2 cellular contexts compared by ENCODE assay signal in the genomic region with DNA sequence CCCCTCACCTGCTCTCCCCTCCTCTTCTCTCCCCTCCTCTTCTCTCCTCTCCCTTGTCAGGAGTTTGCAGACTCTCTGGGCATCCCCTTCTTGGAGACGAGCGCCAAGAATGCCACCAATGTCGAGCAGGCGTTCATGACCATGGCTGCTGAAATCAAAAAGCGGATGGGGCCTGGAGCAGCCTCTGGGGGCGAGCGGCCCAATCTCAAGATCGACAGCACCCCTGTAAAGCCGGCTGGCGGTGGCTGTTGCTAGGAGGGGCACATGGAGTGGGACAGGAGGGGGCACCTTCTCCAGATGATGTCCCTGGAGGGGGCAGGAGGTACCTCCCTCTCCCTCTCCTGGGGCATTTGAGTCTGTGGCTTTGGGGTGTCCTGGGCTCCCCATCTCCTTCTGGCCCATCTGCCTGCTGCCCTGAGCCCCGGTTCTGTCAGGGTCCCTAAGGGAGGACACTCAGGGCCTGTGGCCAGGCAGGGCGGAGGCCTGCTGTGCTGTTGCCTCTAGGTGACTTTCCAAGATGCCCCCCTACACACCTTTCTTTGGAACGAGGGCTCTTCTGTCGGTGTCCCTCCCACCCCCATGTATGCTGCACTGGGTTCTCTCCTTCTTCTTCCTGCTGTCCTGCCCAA.
TF ChIP-seq lines count a peak whose summit lies in the region.

No MANE protein-coding gene starts in this region.

TF ChIP-seq in PFSK-1, 5 proteins besides CTCF, POLR2A, EP300 and RAD21:
- no peak for TF ChIP-seq SIN3A (IDR thresholded peaks at IDR 0.05; ENCODE audit: borderline replicate concordance, insufficient read depth, low read length)
- TF ChIP-seq POLR2AphosphoS5 (IDR thresholded peaks at IDR 0.05; ENCODE audit: low read depth, low read length): 0 out of 2 replicates have a peak, but pooled peaks have one; percentile 17

TF ChIP-seq in GM12878, 131 proteins besides CTCF, POLR2A, EP300 and RAD21:
- TF ChIP-seq GABPA (IDR thresholded peaks at IDR 0.05; ENCODE audit: low read depth) (no peak), STAT3 (IDR thresholded peaks at IDR 0.05; ENCODE audit: low read depth, low read length) (no peak), ZBED1 (IDR thresholded peaks at IDR 0.05; ENCODE audit: borderline replicate concordance) (no peak), SMC3 (IDR thresholded peaks at IDR 0.05; ENCODE audit: borderline replicate concordance, low read length) (no peak), IRF4 (IDR thresholded peaks at IDR 0.05; ENCODE audit: low read depth, low read length) (no peak), NFXL1 (IDR thresholded peaks at IDR 0.05; ENCODE audit: borderline replicate concordance) (no peak), HDAC2 (IDR thresholded peaks at IDR 0.05) (no peak), WRNIP1 (IDR thresholded peaks at IDR 0.05; ENCODE audit: borderline replicate concordance, low read depth, low read length) (no peak), CEBPZ (IDR thresholded peaks at IDR 0.05; ENCODE audit: low read depth, low read length) (no peak)
